ENCODE assay signal across 8 cellular contexts in genomic region chr11:80727315-80727714, GRCh38.
DNase-seq lines count a peak whose midpoint lies in the region; ATAC-seq, FAIRE-seq and TF ChIP-seq lines count a peak whose summit lies in the region.

No MANE protein-coding gene starts in this region.

- H3K4me3 ChIP-seq in Caco-2 (ENCODE audit: low read depth, low read length) (no peak overlapping the region), retinal pigment epithelial cell (ENCODE audit: low read length) (no peak overlapping the region)

- TF ChIP-seq CTCF in Caco-2 (IDR thresholded peaks at IDR 0.05; ENCODE audit: insufficient read depth in 1 of 2, low read depth in 1 of 2, low read length in 1 of 2, severe bottlenecking in 1 of 2, unreplicated experiment in 1 of 2), result peak in 1 of 2 experiments; percentile 77
- peak; percentile 58 for TF ChIP-seq CTCF in retinal pigment epithelial cell (conservative IDR thresholded peaks at IDR 0.05; ENCODE audit: low read depth, low read length)

- H3K9me3 Mint-ChIP-seq in Caco-2 (ENCODE audit: unreplicated experiment), result no peaks in the 10 kb centered on the region

- BruUV-seq in Caco-2 (replicated peaks; lab: Mats Ljungman, UMichigan), result no TSS peak

- FAIRE-seq in GM12892 (lab: Jason Lieb, UNC), result no peak

- CTCF ChIA-PET in Caco-2 (lab: Charles Lee), result no interaction called here

- H3K36me3 Mint-ChIP-seq in Caco-2 (ENCODE audit: insufficient read depth, unreplicated experiment), result no peaks in the 10 kb centered on the region

- H3K27ac Mint-ChIP-seq in Caco-2 (ENCODE audit: unreplicated experiment), result no peak overlapping the region

- TF ChIP-seq POLR2A in GM12892 (IDR thresholded peaks at IDR 0.05; ENCODE audit: low read depth, low read length), result no peak

- no peaks in the 10 kb centered on the region for H3K27me3 ChIP-seq in Caco-2 (replicated peaks; ENCODE audit: control insufficient read depth, insufficient read depth, low read length)

- H3K27me3 Mint-ChIP-seq in Caco-2 (ENCODE audit: insufficient read depth, unreplicated experiment), result no peaks in the 10 kb centered on the region

- intact Hi-C loops in Caco-2 (cut with micrococcal nuclease; ENCODE audit: unreplicated experiment), result loop anchor here (1.0 kb wide), 2 partner anchors 438 to 510 kb away; no protein-coding TSS in a partner anchor

- ATAC-seq in GM19397 (IDR thresholded peaks at IDR 0.05; ENCODE audit: unreplicated experiment) (peak; percentile 95), HG03432 (IDR thresholded peaks at IDR 0.05; ENCODE audit: unreplicated experiment) (peak; percentile 90)

- no peak overlapping the region for H3K4me3 Mint-ChIP-seq in Caco-2 (ENCODE audit: unreplicated experiment)

- H3K4me1 ChIP-seq in Caco-2, result no peaks in the 10 kb centered on the region

- peak; percentile 56 to 58 for DNase-seq in Caco-2
- peak; percentile 29 for DNase-seq in astrocyte of the hippocampus (ENCODE audit: low read depth, low spot score)
- DNase-seq in retinal pigment epithelial cell (ENCODE audit: low read depth), result no peak
- no peak for DNase-seq in NCI-H2171 (lab: John Stamatoyannopoulos, UW)
- no peak for DNase-seq in GM12892 (ENCODE audit: insufficient read length)
- no peak for DNase-seq in C1 segment of cervical spinal cord (lab: John Stamatoyannopoulos, UW)

- H3K9me3 ChIP-seq in Caco-2, result no peaks in the 10 kb centered on the region

- peaks cover 6% of the 10 kb centered on the region for H3K4me1 Mint-ChIP-seq in Caco-2 (ENCODE audit: low read depth, unreplicated experiment)

- H3K36me3 ChIP-seq in Caco-2 (ENCODE audit: control insufficient read depth, insufficient read depth, low read length), result no peaks in the 10 kb centered on the region

- POLR2A ChIA-PET in Caco-2 (lab: Charles Lee), result no interaction called here

Comparison
In these comparisons a context has a peak if more than half of its experiments do, and no peak if none do; other contexts are left out.
1. DNase-seq: peak in Caco-2 (2 of 2) and astrocyte of the hippocampus (single experiment); none in retinal pigment epithelial cell (single experiment), NCI-H2171 (single experiment), GM12892 (single experiment) and C1 segment of cervical spinal cord (0 of 14).